Comparison of ENCODE assay signal across 2 cellular contexts in genomic region chr2:113131343-113131933, GRCh38.
TF ChIP-seq lines count a peak whose summit lies in the region.

No MANE protein-coding gene starts in this region.

TF ChIP-seq in HepG2, 621 proteins besides CTCF, POLR2A, EP300 and RAD21:
- TF ChIP-seq ZNF569 (CRISPR knock-in tag; IDR thresholded peaks at IDR 0.05; ENCODE audit: borderline replicate concordance): no peak
- no peak for TF ChIP-seq ZNF564 (CRISPR knock-in tag; IDR thresholded peaks at IDR 0.05)
- no peak for TF ChIP-seq RFXAP (CRISPR knock-in tag; IDR thresholded peaks at IDR 0.05; ENCODE audit: borderline replicate concordance)
- TF ChIP-seq CREM (IDR thresholded peaks at IDR 0.05): no peak
- no peak for TF ChIP-seq CREM (CRISPR knock-in tag; IDR thresholded peaks at IDR 0.05)
- no peak for TF ChIP-seq ZNF232 (CRISPR knock-in tag; IDR thresholded peaks at IDR 0.05; ENCODE audit: borderline replicate concordance)
- no peak for TF ChIP-seq SIN3B (IDR thresholded peaks at IDR 0.05; ENCODE audit: low read length)
- TF ChIP-seq MED1 (CRISPR knock-in tag; IDR thresholded peaks at IDR 0.05): no peak
- TF ChIP-seq ZNF503 (CRISPR knock-in tag; IDR thresholded peaks at IDR 0.05): no peak
- TF ChIP-seq SSRP1 (CRISPR knock-in tag; IDR thresholded peaks at IDR 0.05): no peak
- TF ChIP-seq EED (CRISPR knock-in tag; IDR thresholded peaks at IDR 0.05): no peak
- no peak for TF ChIP-seq SNAPC5 (CRISPR knock-in tag; IDR thresholded peaks at IDR 0.05; ENCODE audit: borderline replicate concordance)
- TF ChIP-seq E2F2 (CRISPR knock-in tag; IDR thresholded peaks at IDR 0.05; ENCODE audit: borderline replicate concordance): no peak
- TF ChIP-seq U2AF1 (optimal IDR thresholded peaks at IDR 0.05; ENCODE audit: low read depth, low read length): no peak
- TF ChIP-seq PRPF4 (IDR thresholded peaks at IDR 0.05; ENCODE audit: low read depth, low read length, poor library complexity, severe bottlenecking): no peak
- TF ChIP-seq MYNN (CRISPR knock-in tag; IDR thresholded peaks at IDR 0.05; ENCODE audit: low read depth): no peak
- TF ChIP-seq ZBTB8A (CRISPR knock-in tag; IDR thresholded peaks at IDR 0.05; ENCODE audit: borderline replicate concordance, low read depth): no peak
- no peak for TF ChIP-seq NCOR1 (IDR thresholded peaks at IDR 0.05; ENCODE audit: borderline replicate concordance, low read length)
- no peak for TF ChIP-seq ZBTB44 (CRISPR knock-in tag; IDR thresholded peaks at IDR 0.05)
- no peak for TF ChIP-seq ZNF18 (CRISPR knock-in tag; IDR thresholded peaks at IDR 0.05; ENCODE audit: insufficient replicate concordance)

TF ChIP-seq in K562, 482 proteins besides CTCF, POLR2A, EP300 and RAD21:
- TF ChIP-seq POLR2AphosphoS5 (IDR thresholded peaks at IDR 0.05; ENCODE audit: control insufficient read depth, insufficient read depth, low read depth, low read length): no peak
- 0 out of 2 replicates have a peak, but pooled peaks have one; percentile 12 for TF ChIP-seq CBFA2T2 (conservative IDR thresholded peaks at IDR 0.05)
- no peak for TF ChIP-seq HDAC6 (IDR thresholded peaks at IDR 0.05; ENCODE audit: low read depth, low read length)
- no peak for TF ChIP-seq MXD1 (CRISPR knock-in tag; IDR thresholded peaks at IDR 0.05; ENCODE audit: borderline replicate concordance, poor library complexity, severe bottlenecking)
- no peak for TF ChIP-seq FIP1L1 (IDR thresholded peaks at IDR 0.05; ENCODE audit: low read depth, low read length, poor library complexity, severe bottlenecking)
- no peak for TF ChIP-seq HLTF (IDR thresholded peaks at IDR 0.05)
- TF ChIP-seq STAT5A (IDR thresholded peaks at IDR 0.05; ENCODE audit: borderline replicate concordance, low read length): no peak
- TF ChIP-seq ZNF766 (CRISPR knock-in tag; conservative IDR thresholded peaks at IDR 0.05): no peak
- TF ChIP-seq ATF3 (IDR thresholded peaks at IDR 0.05): peak; percentile 21; the same call in 1 of the 2 replicates
- no peak for TF ChIP-seq ATF3 (CRISPR knock-in tag; conservative IDR thresholded peaks at IDR 0.05)
- peak; percentile 74 for TF ChIP-seq RAD51 (IDR thresholded peaks at IDR 0.05; ENCODE audit: borderline replicate concordance, low read depth)
- no peak for TF ChIP-seq FOXK1 (CRISPR knock-in tag; IDR thresholded peaks at IDR 0.05; ENCODE audit: borderline replicate concordance)
- TF ChIP-seq ZNF764 (CRISPR knock-in tag; IDR thresholded peaks at IDR 0.05; ENCODE audit: low read depth): no peak
- TF ChIP-seq POLR2G (IDR thresholded peaks at IDR 0.05; ENCODE audit: low read depth, low read length): no peak
- no peak for TF ChIP-seq CEBPG (CRISPR knock-in tag; IDR thresholded peaks at IDR 0.05)
- TF ChIP-seq CEBPG (tag; conservative IDR thresholded peaks at IDR 0.05 in 1 of 2, IDR thresholded peaks at IDR 0.05 in 1 of 2): 0 out of 4 replicates have a peak, but pooled peaks of 1 of the 2 experiments have one; percentile 18
- TF ChIP-seq RFX7 (CRISPR knock-in tag; IDR thresholded peaks at IDR 0.05): no peak
- TF ChIP-seq FOXA1 (IDR thresholded peaks at IDR 0.05; ENCODE audit: borderline replicate concordance): no peak
- TF ChIP-seq MBD1 (CRISPR knock-in tag; IDR thresholded peaks at IDR 0.05): no peak
- no peak for TF ChIP-seq ATF2 (CRISPR knock-in tag; IDR thresholded peaks at IDR 0.05)
- no peak for TF ChIP-seq ZNF696 (CRISPR knock-in tag; conservative IDR thresholded peaks at IDR 0.05)
- TF ChIP-seq GTF3C2 (IDR thresholded peaks at IDR 0.05; ENCODE audit: borderline replicate concordance, extremely low read depth, insufficient read length): no peak
- no peak for TF ChIP-seq CBX3 (IDR thresholded peaks at IDR 0.05; ENCODE audit: borderline replicate concordance in 1 of 2, low read length in 2 of 2)
- TF ChIP-seq HDAC3 (IDR thresholded peaks at IDR 0.05; ENCODE audit: borderline replicate concordance, partially characterized antibody): no peak
- TF ChIP-seq GATA2 (CRISPR knock-in tag; IDR thresholded peaks at IDR 0.05): no peak
- peak; percentile 81 for TF ChIP-seq USF2 (CRISPR knock-in tag; IDR thresholded peaks at IDR 0.05)
- no peak for TF ChIP-seq ZNF263 (CRISPR knock-in tag; IDR thresholded peaks at IDR 0.05; ENCODE audit: borderline replicate concordance)
- peak; percentile 77 for TF ChIP-seq USF1 (CRISPR knock-in tag; IDR thresholded peaks at IDR 0.05)
- TF ChIP-seq TFAP4 (CRISPR knock-in tag; IDR thresholded peaks at IDR 0.05; ENCODE audit: borderline replicate concordance): no peak
